8 cellular contexts compared by ENCODE assay signal in the genomic region with DNA sequence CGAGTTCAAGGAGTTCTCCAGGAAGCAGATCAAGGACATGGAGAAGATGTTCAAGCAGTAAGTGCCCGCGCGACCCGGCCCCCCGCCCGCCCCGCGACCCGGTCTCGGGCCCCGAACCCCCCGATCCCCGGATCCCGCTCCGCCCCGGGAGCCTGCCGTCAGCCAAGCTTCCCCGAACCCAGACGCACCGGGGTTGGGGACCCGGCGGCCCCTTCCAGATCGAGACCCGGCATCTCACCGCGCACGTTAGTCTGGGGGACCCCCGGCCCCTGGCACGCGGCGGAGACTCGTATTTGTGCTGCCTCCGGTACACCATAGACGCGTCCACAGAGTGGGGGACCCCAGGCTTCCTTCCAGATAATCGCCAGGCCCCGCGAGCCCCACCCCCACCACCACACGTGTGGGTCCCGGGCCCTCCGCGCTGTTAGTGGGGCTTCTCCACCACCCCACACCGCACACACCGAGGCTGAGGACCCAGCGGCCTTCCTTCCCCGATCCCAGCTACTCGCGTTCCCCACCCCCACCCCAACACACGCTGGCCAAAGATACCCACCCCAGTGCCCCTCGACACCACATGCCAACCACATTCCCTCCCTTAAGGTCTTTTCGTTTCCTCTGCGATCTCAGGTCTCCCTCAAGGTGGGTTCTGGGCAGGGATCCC. TPM values are rescaled to one million over a fixed set of nuclear protein-coding genes. Genes with fewer than 3 reads are reported as not detected.
DNase-seq lines count a peak whose midpoint lies in the region; ATAC-seq and TF ChIP-seq lines count a peak whose summit lies in the region.

No MANE protein-coding gene starts in this region.

- H3K4me3 Mint-ChIP-seq in natural killer cell = peak overlapping the region; percentile 97

- no peaks in the 10 kb centered on the region for H3K27me3 Mint-ChIP-seq in natural killer cell (ENCODE audit: low read depth in 2 of 2)

- peaks cover 46% of the 10 kb centered on the region for H4K20me1 ChIP-seq in Loucy (ENCODE audit: insufficient read depth, low read length, poor library complexity, severe bottlenecking)

- DNase-seq in ELR (ENCODE audit: low read depth) (peak; percentile 27), natural killer cell (peak; percentile 45), T1000 (lab: John Stamatoyannopoulos, UW) (no peak)

- no peaks in the 10 kb centered on the region for H3K9me3 ChIP-seq in Loucy (ENCODE audit: insufficient read depth, low read depth, low read length)

- no peak for TF ChIP-seq CTCF in Loucy (conservative IDR thresholded peaks at IDR 0.05; ENCODE audit: low read length)
- TF ChIP-seq CTCF in natural killer cell (IDR thresholded peaks at IDR 0.05) = no peak

- H3K4me1 Mint-ChIP-seq in natural killer cell = peaks cover 79 to 87% of the 10 kb centered on the region in 2 donors

- H3K9ac ChIP-seq in Loucy (ENCODE audit: low read depth, low read length, poor library complexity, severe bottlenecking) = peak overlapping the region; percentile 85

- peaks cover 5% of the 10 kb centered on the region; the same call in 1 of the 2 replicates for H3F3A ChIP-seq in Loucy (ENCODE audit: low read depth)

- H3K36me3 ChIP-seq in Loucy (ENCODE audit: insufficient read depth, low read length) = no peaks in the 10 kb centered on the region

- H3K36me3 Mint-ChIP-seq in natural killer cell = no peaks in the 10 kb centered on the region

- ATAC-seq in natural killer cell (no peak), GM18907 (IDR thresholded peaks at IDR 0.05; ENCODE audit: unreplicated experiment) (no peak), GM19467 (IDR thresholded peaks at IDR 0.05; ENCODE audit: unreplicated experiment) (no peak), HG02981 (IDR thresholded peaks at IDR 0.05; ENCODE audit: unreplicated experiment) (no peak)

- peak overlapping the region; percentile 29 for H3K27ac ChIP-seq in cingulate gyrus (ENCODE audit: low read depth, low read length)

- H2AFZ ChIP-seq in Loucy (ENCODE audit: low read length) = peak overlapping the region; percentile 66; the same call in 1 of the 2 replicates

- H3K27ac Mint-ChIP-seq in natural killer cell = peak overlapping the region; percentile 93 to 100

- peaks cover 43% of the 10 kb centered on the region for H3K4me1 ChIP-seq in Loucy (ENCODE audit: insufficient read depth, low read length, poor library complexity, severe bottlenecking)

- no peaks in the 10 kb centered on the region for H3K9me2 ChIP-seq in Loucy (replicated peaks; ENCODE audit: low read depth, low read length)

- peak overlapping the region; percentile 97 for H3K4me2 ChIP-seq in Loucy (ENCODE audit: low read depth, low read length, poor library complexity, severe bottlenecking)

- H3K9me3 Mint-ChIP-seq in natural killer cell = no peaks in the 10 kb centered on the region

- H3K79me2 ChIP-seq in Loucy (ENCODE audit: insufficient read depth, low read length) = peaks cover 52% of the 10 kb centered on the region

- H3K27me3 ChIP-seq in Loucy (ENCODE audit: insufficient read depth, low read length, poor library complexity, severe bottlenecking) = no peaks in the 10 kb centered on the region

- intact Hi-C loops in natural killer cell (cut with micrococcal nuclease) = loop anchor here (2.0 kb wide), 1 partner anchor 162 kb away; no protein-coding TSS in a partner anchor

- peak overlapping the region; percentile 94 for H3K4me3 ChIP-seq in Loucy (ENCODE audit: low read length, poor library complexity, severe bottlenecking)

RNA-seq across cellular contexts. Expression of a gene that starts 0.7 kb away (rescaled TPM):
- 100 to 1,000 TPM; 804 to 952 (median 855) TPM for total RNA-seq in natural killer cell

RNA-seq across cellular contexts. Expression of a gene that starts 27.9 kb away (rescaled TPM):
- total RNA-seq in natural killer cell = 1 to 10 TPM; 5.5 to 9.7 (median 6.4) TPM

RNA-seq across cellular contexts. Expression of a gene that starts 46.2 kb away (rescaled TPM):
- total RNA-seq in natural killer cell = not detected
